Comparison of ENCODE assay signal across 13 cellular contexts in genomic region chr11:77047928-77048446, GRCh38. TPM values are rescaled to one million over a fixed set of nuclear protein-coding genes. Genes with fewer than 3 reads are reported as not detected.
"Had no signal": no experiment of that assay in that cellular context is flagged by ENCODE, and none has a peak within 500 bp of the region (broad histone marks: within the 10 kb centered on the region; RNA-seq: fewer than 3 reads in every experiment).

No MANE protein-coding gene starts in this region.

RNA-seq across cellular contexts. Expression of gene B3GNT6, which starts 13.8 kb away (rescaled TPM):
- total RNA-seq: activated CD4-positive, alpha-beta T cell treated with anti-CD3 and anti-CD28 coated beads, Interleukin-2, amount 10 ng/mL, durations not matched to agents 24 days and 14 days; activated CD8-positive, alpha-beta T cell treated with anti-CD3 and anti-CD28 coated beads, Interleukin-2, amount 10 ng/mL, durations not matched to agents 7 days and 5 days; activated naive CD4-positive, alpha-beta T cell treated with anti-CD3 and anti-CD28 coated beads, Interleukin-2, amount 50 U/mL, for 72 hours; activated T-helper 2 cell treated with anti-CD3 and anti-CD28 coated beads, Interferon-gamma antibody, Interleukin-2, Interleukin-4, amounts not matched to agents 10 μg/mL and 5 μg/mL and 100 μg/mL, durations not matched to agents 14 hours and 24 hours and 36 hours; adrenal gland; astrocyte; body of pancreas; cardiac septum; NCI-H460; Right ventricle myocardium inferior; SK-MEL-5 had no signal
- polyA plus RNA-seq: adrenal gland had no signal

RNA-seq across cellular contexts. Expression of gene OMP, which starts 54.7 kb away (rescaled TPM):
- total RNA-seq: activated CD4-positive, alpha-beta T cell treated with anti-CD3 and anti-CD28 coated beads, Interleukin-2, amount 10 ng/mL, durations not matched to agents 24 days and 14 days; activated CD8-positive, alpha-beta T cell treated with anti-CD3 and anti-CD28 coated beads, Interleukin-2, amount 10 ng/mL, durations not matched to agents 7 days and 5 days; activated naive CD4-positive, alpha-beta T cell treated with anti-CD3 and anti-CD28 coated beads, Interleukin-2, amount 50 U/mL, for 72 hours; activated T-helper 2 cell treated with anti-CD3 and anti-CD28 coated beads, Interferon-gamma antibody, Interleukin-2, Interleukin-4, amounts not matched to agents 10 μg/mL and 5 μg/mL and 100 μg/mL, durations not matched to agents 14 hours and 24 hours and 36 hours; body of pancreas; breast epithelium; cardiac septum; NCI-H460; PC-3; Right ventricle myocardium inferior; SK-MEL-5 had no signal
